8 cellular contexts compared by ENCODE assay signal in the genomic region with DNA sequence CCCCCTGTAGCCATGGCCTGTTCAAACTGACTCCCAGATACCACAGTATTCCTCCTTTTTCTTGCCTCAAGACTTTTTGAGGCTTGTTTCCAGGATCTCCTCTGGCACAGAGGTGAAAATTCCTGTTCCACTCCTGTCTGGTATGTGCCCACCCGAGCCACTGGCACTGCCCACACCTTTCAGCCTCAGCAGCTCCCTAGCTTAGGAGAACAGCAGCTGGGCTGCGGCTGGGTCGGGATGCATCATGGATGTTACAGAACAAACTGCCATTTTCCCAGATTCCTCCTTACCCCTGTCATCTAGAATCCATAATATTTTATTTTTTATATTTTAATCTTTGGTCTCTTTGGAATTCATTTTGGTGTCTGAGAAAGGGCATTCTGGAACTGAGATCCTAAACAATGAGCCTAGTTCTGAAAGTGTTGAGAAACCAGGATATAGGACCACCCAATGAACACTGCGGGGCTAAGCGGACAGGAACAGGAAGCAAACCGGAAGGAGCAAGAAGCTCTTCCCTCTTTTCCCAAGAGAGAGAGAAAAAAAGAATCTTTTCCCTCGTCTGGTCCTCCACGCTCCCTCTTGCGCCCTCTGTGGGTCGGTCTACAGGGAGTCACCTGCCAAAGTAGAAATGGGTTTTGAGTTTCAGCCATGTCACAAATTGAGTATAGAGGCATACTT. TPM values are rescaled to one million over a fixed set of nuclear protein-coding genes. Genes with fewer than 3 reads are reported as not detected.
A peak's percentile ranks its signal among the peaks of the same experiment; 100 is the strongest.
DNase-seq lines count a peak whose midpoint lies in the region; ATAC-seq, FAIRE-seq and TF ChIP-seq lines count a peak whose summit lies in the region.

No MANE protein-coding gene starts in this region.

- H3K27ac ChIP-seq in coronary artery (peak overlapping the region in 1 of 2 donors; percentile 27), right lobe of liver (no peak overlapping the region)

- H3K4me1 ChIP-seq in right lobe of liver = peaks cover 0 to 14% (median 2%) of the 10 kb centered on the region in 4 donors

- peak; percentile 75 for FAIRE-seq in GM18507 (lab: Jason Lieb, UNC)

- no peak for TF ChIP-seq POLR2A in right lobe of liver (IDR thresholded peaks at IDR 0.05)

- ATAC-seq in right lobe of liver (peak; percentile 91 to 97 (median 92)), GM18870 (IDR thresholded peaks at IDR 0.05; ENCODE audit: unreplicated experiment) (no peak)

- CTCF ChIA-PET in AG04449 (lab: Yijun Ruan, JAX) = interaction anchor here (0.6 to 13.1 kb wide), 51 partner anchors 7 to 246 kb away, joined by 3 to 207 read pairs (median 4); a partner anchor contains a TSS

- H3K27me3 ChIP-seq in right lobe of liver = no peaks in the 10 kb centered on the region

- H3K36me3 ChIP-seq in right lobe of liver = no peaks in the 10 kb centered on the region

- 25% methylated on average over 10 of the region's 10 CpGs for WGBS in right lobe of liver (ENCODE audit: insufficient coverage, low coverage, low lambda C conversion rate, missing lambda C conversion rate)

- no peaks in the 10 kb centered on the region for H3K9me3 ChIP-seq in right lobe of liver

- TF ChIP-seq CTCF in AG04449 (IDR thresholded peaks at IDR 0.05; ENCODE audit: insufficient read depth, low read length, missing control alignments) (peak; percentile 86), coronary artery (IDR thresholded peaks at IDR 0.05) (peak; percentile 81), right lobe of liver (IDR thresholded peaks at IDR 0.05) (peak; percentile 78 to 93 (median 88))

- DNase-seq in AG04449 (ENCODE audit: low read depth, low spot score) = no peak
- peak; percentile 48 for DNase-seq in GM18507 (ENCODE audit: extremely low spot score, insufficient read length, low read depth)
- peak; percentile 48 for DNase-seq in NCI-H345 (lab: John Stamatoyannopoulos, UW)
- DNase-seq in activated CD4-positive, alpha-beta T cell treated with anti-CD3 and anti-CD28 coated beads for 48 hours = peak; percentile 78
- peak; percentile 83 for DNase-seq in coronary artery (ENCODE audit: low spot score)
- DNase-seq in right lobe of liver = peak; percentile 78 to 85 (median 84)
- peak; percentile 26 to 42 (median 37) for DNase-seq in stimulated activated CD4-positive, alpha-beta T cell treated with anti-CD3 and anti-CD28 coated beads, TNF-alpha, amount 100 ng/mL, for 4 hours (ENCODE audit: low read depth in 3 of 3)

- H3K4me3 ChIP-seq in AG04449 (ENCODE audit: low read depth, low read length) (no peak overlapping the region), coronary artery (no peak overlapping the region), right lobe of liver (peak overlapping the region in 2 of 3 donors; percentile 29 to 37)

- POLR2A ChIA-PET in AG04449 (lab: Yijun Ruan, JAX) = interaction anchor here (0.5 to 1.5 kb wide), 5 partner anchors 9 to 40 kb away, joined by 3 to 4 read pairs (median 4); a partner anchor contains a TSS

- intact Hi-C loops in right lobe of liver (cut with DNase I) = no loop called here

RNA-seq across cellular contexts. Expression of a gene that starts 12.5 kb away (rescaled TPM):
- not detected for total RNA-seq in right lobe of liver

RNA-seq across cellular contexts. Expression of a gene that starts 36.2 kb away (rescaled TPM):
- total RNA-seq in right lobe of liver = 1 to 10 TPM in 1 of 6 experiments, under 1 TPM in 5; 0.37 to 1.4 (median 0.84) TPM

RNA-seq across cellular contexts. Expression of a gene that starts 39.5 kb away (rescaled TPM):
- total RNA-seq in right lobe of liver = 1 to 10 TPM in 3 of 6 experiments, under 1 TPM in 3; 0.40 to 1.4 (median 0.98) TPM

Comparison
In these comparisons a context has a peak if more than half of its experiments do, and no peak if none do; other contexts are left out.
1. H3K4me3 ChIP-seq: peak in right lobe of liver (2 of 3); none in AG04449 (single experiment) and coronary artery (single experiment).
2. Peak in every context shown above with its lines, with median percentiles within 50 percentile points of each other: CTCF ChIP-seq.